Comparison of ENCODE assay signal across 8 cellular contexts in genomic region chr13:48155850-48156249, GRCh38.
DNase-seq lines count a peak whose midpoint lies in the region; ATAC-seq and TF ChIP-seq lines count a peak whose summit lies in the region.

No MANE protein-coding gene starts in this region.

- no peaks in the 10 kb centered on the region for H3K36me3 ChIP-seq in OCI-LY7 (ENCODE audit: insufficient read depth, low read length)
- H3K36me3 ChIP-seq in effector memory CD4-positive, alpha-beta T cell (ENCODE audit: control insufficient read depth, insufficient read depth, low read length) = no peaks in the 10 kb centered on the region

- no peak overlapping the region for H3K27ac ChIP-seq in OCI-LY7 (ENCODE audit: low read depth, low read length, poor library complexity, severe bottlenecking)
- H3K27ac ChIP-seq in effector memory CD4-positive, alpha-beta T cell (ENCODE audit: insufficient read depth, low read length, poor library complexity, severe bottlenecking) = peak overlapping the region; percentile 89

- H3K9me3 Mint-ChIP-seq in stimulated activated memory B cell treated with anti-CD40 and anti-IgM and Interleukin-4, amounts not matched to agents 10 μg/mL and 1 μg/mL and 100 μg/mL, for 72 hours = no peaks in the 10 kb centered on the region

- ATAC-seq in stimulated activated memory B cell treated with anti-CD40 and anti-IgM and Interleukin-4, amounts not matched to agents 10 μg/mL and 1 μg/mL and 100 μg/mL, for 72 hours = no peak
- no peak for ATAC-seq in HG03521 (IDR thresholded peaks at IDR 0.05; ENCODE audit: unreplicated experiment)

- H3K27me3 Mint-ChIP-seq in stimulated activated memory B cell treated with anti-CD40 and anti-IgM and Interleukin-4, amounts not matched to agents 10 μg/mL and 1 μg/mL and 100 μg/mL, for 72 hours = no peaks in the 10 kb centered on the region

- H3K36me3 Mint-ChIP-seq in stimulated activated memory B cell treated with anti-CD40 and anti-IgM and Interleukin-4, amounts not matched to agents 10 μg/mL and 1 μg/mL and 100 μg/mL, for 72 hours = no peaks in the 10 kb centered on the region

- intact Hi-C loops in OCI-LY7 (cut with micrococcal nuclease; ENCODE audit: unreplicated experiment) = no loop called here

- no peak overlapping the region for H3K4me2 ChIP-seq in OCI-LY7 (ENCODE audit: low read length)

- peak overlapping the region; percentile 54 for H2AFZ ChIP-seq in OCI-LY7 (ENCODE audit: low read length)

- H3K79me2 ChIP-seq in OCI-LY7 (ENCODE audit: insufficient read depth, low read depth, low read length) = no peaks in the 10 kb centered on the region

- no peak overlapping the region for H3K4me3 Mint-ChIP-seq in stimulated activated memory B cell treated with anti-CD40 and anti-IgM and Interleukin-4, amounts not matched to agents 10 μg/mL and 1 μg/mL and 100 μg/mL, for 72 hours

- H4K20me1 ChIP-seq in OCI-LY7 (ENCODE audit: insufficient read depth, low read length) = no peaks in the 10 kb centered on the region

- DNase-seq in stimulated activated naive CD4-positive, alpha-beta T cell (lab: John Stamatoyannopoulos, UW) = peak in 4 of 6 experiments; percentile 20 to 77 (median 70)
- no peak for DNase-seq in stimulated activated naive CD4-positive, alpha-beta T cell treated with Interleukin-2 at 50 U/mL for 16 hours (lab: John Stamatoyannopoulos, UW)
- DNase-seq in OCI-LY7 (ENCODE audit: low spot score) (no peak), anterior cingulate cortex (lab: John Stamatoyannopoulos, UW) (no peak), GM19240 (ENCODE audit: insufficient read length, low spot score) (no peak)
- peak; percentile 9 to 33 (median 19) for DNase-seq in effector memory CD4-positive, alpha-beta T cell

- H3K27me3 ChIP-seq in effector memory CD4-positive, alpha-beta T cell (replicated peaks; ENCODE audit: control insufficient read depth, insufficient read depth, low read length, poor library complexity, severe bottlenecking) = no peaks in the 10 kb centered on the region

- peaks cover 10% of the 10 kb centered on the region for H3K4me1 ChIP-seq in OCI-LY7 (ENCODE audit: insufficient read depth, low read length, poor library complexity, severe bottlenecking)
- peaks cover 45% of the 10 kb centered on the region for H3K4me1 ChIP-seq in effector memory CD4-positive, alpha-beta T cell (ENCODE audit: control insufficient read depth, insufficient read depth, low read length, poor library complexity, severe bottlenecking)

- no peaks in the 10 kb centered on the region for H3K9me2 ChIP-seq in OCI-LY7 (ENCODE audit: insufficient read depth, low read length)

- POLR2A ChIA-PET in OCI-LY7 (lab: Charles Lee) = interaction anchor here (0.5 to 0.7 kb wide), 2 partner anchors 109 to 482 kb away, joined by 3 to 11 read pairs; no protein-coding TSS in a partner anchor

- CTCF ChIA-PET in OCI-LY7 (lab: Charles Lee; ENCODE audit: unreplicated experiment) = no interaction called here

- BruUV-seq in OCI-LY7 (replicated peaks; lab: Mats Ljungman, UMichigan) = no TSS peak

- H3K9me3 ChIP-seq in OCI-LY7 (ENCODE audit: low read length) = no peaks in the 10 kb centered on the region
- H3K9me3 ChIP-seq in effector memory CD4-positive, alpha-beta T cell (ENCODE audit: control insufficient read depth, low read length) = no peaks in the 10 kb centered on the region

- no peak overlapping the region for H3K4me3 ChIP-seq in OCI-LY7 (ENCODE audit: low read depth, low read length, poor library complexity, severe bottlenecking)
- no peak overlapping the region for H3K4me3 ChIP-seq in effector memory CD4-positive, alpha-beta T cell (ENCODE audit: insufficient read depth, low read depth, low read length, poor library complexity, severe bottlenecking)

- peak overlapping the region; percentile 40 for H3K27ac Mint-ChIP-seq in stimulated activated memory B cell treated with anti-CD40 and anti-IgM and Interleukin-4, amounts not matched to agents 10 μg/mL and 1 μg/mL and 100 μg/mL, for 72 hours

- no peak for TF ChIP-seq CTCF in OCI-LY7 (conservative IDR thresholded peaks at IDR 0.05; ENCODE audit: low read length)

- H3K4me1 Mint-ChIP-seq in stimulated activated memory B cell treated with anti-CD40 and anti-IgM and Interleukin-4, amounts not matched to agents 10 μg/mL and 1 μg/mL and 100 μg/mL, for 72 hours = peaks cover 48% of the 10 kb centered on the region

Comparison
In these comparisons a context has a peak if more than half of its experiments do, and no peak if none do; other contexts are left out.
1. DNase-seq: peak in stimulated activated naive CD4-positive, alpha-beta T cell (4 of 6) and effector memory CD4-positive, alpha-beta T cell (3 of 3); none in stimulated activated naive CD4-positive, alpha-beta T cell treated with Interleukin-2 at 50 U/mL for 16 hours (single experiment), OCI-LY7 (single experiment), anterior cingulate cortex (0 of 58) and GM19240 (single experiment).